ENCODE assay signal across 8 cellular contexts in genomic region chr4:39045791-39046221, GRCh38. TPM values are rescaled to one million over a fixed set of nuclear protein-coding genes. Genes with fewer than 3 reads are reported as not detected.
DNase-seq lines count a peak whose midpoint lies in the region; ATAC-seq and TF ChIP-seq lines count a peak whose summit lies in the region.

No MANE protein-coding gene starts in this region.

- H3K27ac Mint-ChIP-seq in activated CD4-positive, alpha-beta T cell treated with anti-CD3 and anti-CD28 coated beads for 36 hours, result peak overlapping the region; percentile 91
- peak overlapping the region; percentile 95 for H3K27ac Mint-ChIP-seq in T-helper 1 cell treated with Interleukin-12 subunit alpha and Interleukin-12 subunit beta and Interleukin-4 antibody, amounts not matched to agents 30 μg/mL and 1 μg/mL, for 36 hours

- peaks cover 51% of the 10 kb centered on the region for H3K4me1 Mint-ChIP-seq in activated CD4-positive, alpha-beta T cell treated with anti-CD3 and anti-CD28 coated beads for 36 hours
- H3K4me1 Mint-ChIP-seq in T-helper 1 cell treated with Interleukin-12 subunit alpha and Interleukin-12 subunit beta and Interleukin-4 antibody, amounts not matched to agents 30 μg/mL and 1 μg/mL, for 36 hours (ENCODE audit: low read depth), result peaks cover 52% of the 10 kb centered on the region

- no peaks in the 10 kb centered on the region for H3K27me3 Mint-ChIP-seq in activated CD4-positive, alpha-beta T cell treated with anti-CD3 and anti-CD28 coated beads for 36 hours
- no peaks in the 10 kb centered on the region for H3K27me3 Mint-ChIP-seq in T-helper 1 cell treated with Interleukin-12 subunit alpha and Interleukin-12 subunit beta and Interleukin-4 antibody, amounts not matched to agents 30 μg/mL and 1 μg/mL, for 36 hours (ENCODE audit: low read depth)

- no peaks in the 10 kb centered on the region for H3K36me3 ChIP-seq in gastrocnemius medialis

- POLR2A ChIA-PET in activated CD4-positive, alpha-beta T cell treated with anti-CD3 and anti-CD28 coated beads for 36 hours (lab: Charles Lee), result interaction anchor here (0.6 to 0.9 kb wide), 2 partner anchors 61 to 308 kb away, joined by 3 to 8 read pairs; no protein-coding TSS in a partner anchor

- peak overlapping the region; percentile 91 for H3K4me3 Mint-ChIP-seq in activated CD4-positive, alpha-beta T cell treated with anti-CD3 and anti-CD28 coated beads for 36 hours
- peak overlapping the region; percentile 96 for H3K4me3 Mint-ChIP-seq in T-helper 1 cell treated with Interleukin-12 subunit alpha and Interleukin-12 subunit beta and Interleukin-4 antibody, amounts not matched to agents 30 μg/mL and 1 μg/mL, for 36 hours

- peak overlapping the region; percentile 68 to 87 (median 78) for H3K27ac ChIP-seq in gastrocnemius medialis

- TF ChIP-seq POLR2A in gastrocnemius medialis (IDR thresholded peaks at IDR 0.05) (no peak), lower leg skin (IDR thresholded peaks at IDR 0.05) (no peak)

- intact Hi-C loops in activated CD4-positive, alpha-beta T cell treated with anti-CD3 and anti-CD28 coated beads for 36 hours (cut with DNase I, micrococcal nuclease), result loop anchor here (2.0 to 10.0 kb wide), 6 partner anchors 61 to 1361 kb away; partner anchors contain the start of genes RELL1 (in 1 of the 2), UGDH (in 1 of the 2) and WDR19 (in 1 of the 2)
- intact Hi-C loops in gastrocnemius medialis (cut with DNase I; ENCODE audit: low total_unique reads), result loop anchor here (2.0 to 10.0 kb wide), 3 partner anchors 137 to 731 kb away; partner anchors contain the start of gene WDR19
- intact Hi-C loops in lower leg skin (cut with DNase I; ENCODE audit: low total_unique reads), result no loop called here

- in situ Hi-C loops in gastrocnemius medialis (cut with MboI; ENCODE audit: low sequenced_read_pairs in 4 of 4), result loop anchor here in 1 of 4 donors (10.0 kb wide), 1 partner anchor 139 kb away; the partner anchor contains the start of gene WDR19

- TF ChIP-seq CTCF in fibroblast of mammary gland (conservative IDR thresholded peaks at IDR 0.05; ENCODE audit: control insufficient read depth, insufficient read depth, low read depth, low read length) (no peak), gastrocnemius medialis (IDR thresholded peaks at IDR 0.05 in 4 of 5, conservative IDR thresholded peaks at IDR 0.05 in 1 of 5) (no peak), lower leg skin (IDR thresholded peaks at IDR 0.05) (no peak)

- no peaks in the 10 kb centered on the region for H3K9me3 Mint-ChIP-seq in activated CD4-positive, alpha-beta T cell treated with anti-CD3 and anti-CD28 coated beads for 36 hours (ENCODE audit: low read depth)
- no peaks in the 10 kb centered on the region for H3K9me3 Mint-ChIP-seq in T-helper 1 cell treated with Interleukin-12 subunit alpha and Interleukin-12 subunit beta and Interleukin-4 antibody, amounts not matched to agents 30 μg/mL and 1 μg/mL, for 36 hours

- H3K4me1 ChIP-seq in gastrocnemius medialis, result peaks cover 6 to 17% of the 10 kb centered on the region in 2 donors

- H3K36me3 Mint-ChIP-seq in activated CD4-positive, alpha-beta T cell treated with anti-CD3 and anti-CD28 coated beads for 36 hours (ENCODE audit: low read depth), result peaks cover 16% of the 10 kb centered on the region
- H3K36me3 Mint-ChIP-seq in T-helper 1 cell treated with Interleukin-12 subunit alpha and Interleukin-12 subunit beta and Interleukin-4 antibody, amounts not matched to agents 30 μg/mL and 1 μg/mL, for 36 hours (ENCODE audit: low read depth), result peaks cover 17% of the 10 kb centered on the region

- H3K4me3 ChIP-seq in fibroblast of mammary gland (ENCODE audit: control insufficient read depth, low read depth, low read length), result peak overlapping the region; percentile 76
- H3K4me3 ChIP-seq in gastrocnemius medialis, result peak overlapping the region; percentile 50 to 72 (median 57)
- H3K4me3 ChIP-seq in lower leg skin (ENCODE audit: low read depth, poor library complexity, severe bottlenecking), result no peak overlapping the region

- DNase-seq in activated CD4-positive, alpha-beta T cell treated with anti-CD3 and anti-CD28 coated beads for 36 hours, result peak; percentile 45
- DNase-seq in activated CD4-positive, alpha-beta T cell treated with anti-CD3 and anti-CD28 coated beads for 1 hour, result no peak
- DNase-seq in fibroblast of mammary gland (ENCODE audit: low read depth) (no peak), gastrocnemius medialis (no peak), GM19240 (ENCODE audit: insufficient read length, low spot score) (no peak), lower leg skin (ENCODE audit: low spot score in 2 of 2) (no peak)

- H3K9me3 ChIP-seq in gastrocnemius medialis, result no peaks in the 10 kb centered on the region

- WGBS in lower leg skin, 2 donors, result 20 to 21% methylated on average over 3 of the region's 3 CpGs

- no peaks in the 10 kb centered on the region for H3K27me3 ChIP-seq in gastrocnemius medialis

- peak; percentile 17 for ATAC-seq in activated CD4-positive, alpha-beta T cell treated with anti-CD3 and anti-CD28 coated beads for 36 hours
- ATAC-seq in gastrocnemius medialis, result no peak
- no peak for ATAC-seq in GM21825 (IDR thresholded peaks at IDR 0.05; ENCODE audit: unreplicated experiment)

- CTCF ChIA-PET in activated CD4-positive, alpha-beta T cell treated with anti-CD3 and anti-CD28 coated beads for 36 hours (lab: Charles Lee), result interaction anchor here (0.6 to 1.7 kb wide), 6 partner anchors 12 to 143 kb away, joined by 3 to 5 read pairs (median 3); no protein-coding TSS in a partner anchor

RNA-seq across cellular contexts. Expression of gene TMEM156, which starts 13.6 kb away (rescaled TPM):
- 10 to 100 TPM; 14.3 to 15.4 TPM for total RNA-seq in activated CD4-positive, alpha-beta T cell treated with anti-CD3 and anti-CD28 coated beads for 36 hours
- not detected for total RNA-seq in gastrocnemius medialis
- total RNA-seq in lower leg skin, result under 1 TPM in 3 of 4 donors, not detected in 1; 0.12 to 0.52 (median 0.23) TPM

RNA-seq across cellular contexts. Expression of gene KLHL5, which starts 16.2 kb away (rescaled TPM):
- 10 to 100 TPM; 11.6 to 14.3 TPM for total RNA-seq in activated CD4-positive, alpha-beta T cell treated with anti-CD3 and anti-CD28 coated beads for 36 hours
- 10 to 100 TPM; 10.9 to 14.0 (median 11.8) TPM for total RNA-seq in gastrocnemius medialis
- 10 to 100 TPM in 2 of 4 donors, 1 to 10 TPM in 2; 4.8 to 14.5 (median 11.2) TPM for total RNA-seq in lower leg skin

Comparison
In these comparisons a context has a peak if more than half of its experiments do, and no peak if none do; other contexts are left out.
1. RNA of gene TMEM156, which starts 13.6 kb away (total RNA-seq): 14.3 to 15.4 TPM in activated CD4-positive, alpha-beta T cell treated with anti-CD3 and anti-CD28 coated beads for 36 hours; 0.12 to 0.52 TPM in lower leg skin and not detected in gastrocnemius medialis; every median in the first group is over 10 times any median in the second.